27 cellular contexts compared by ENCODE assay signal in the genomic region with DNA sequence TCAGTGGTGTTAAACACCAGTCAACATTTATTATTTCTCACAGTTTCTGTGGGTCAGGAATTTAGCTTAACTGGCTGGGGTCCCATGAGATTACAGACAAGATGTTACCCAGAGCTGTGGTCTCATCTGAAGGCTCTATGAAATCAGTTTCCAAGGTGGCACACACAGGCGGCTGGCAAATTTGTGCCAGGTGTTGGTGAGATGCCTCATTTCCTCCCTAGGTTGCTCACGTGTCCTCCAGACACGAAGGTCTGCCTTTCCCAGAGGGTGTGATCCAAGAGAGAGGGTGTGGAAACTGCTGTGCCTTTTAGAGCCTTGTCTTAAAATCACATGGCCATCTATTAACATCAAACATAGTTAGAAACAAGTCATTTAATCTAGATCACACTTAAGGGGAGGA.
DNase-seq lines count a peak whose midpoint lies in the region; ATAC-seq and TF ChIP-seq lines count a peak whose summit lies in the region.
"Had no signal": no experiment of that assay in that cellular context is flagged by ENCODE, and none has a peak within 500 bp of the region (broad histone marks: within the 10 kb centered on the region; RNA-seq: fewer than 3 reads in every experiment).

No MANE protein-coding gene starts in this region.

- H3K27me3 ChIP-seq in Loucy (ENCODE audit: insufficient read depth, low read length, poor library complexity, severe bottlenecking) (no peaks in the 10 kb centered on the region), transverse colon (no peaks in the 10 kb centered on the region)
- H3K27me3 ChIP-seq: hepatocyte, ovary, thyroid gland had no signal

- H3F3A ChIP-seq in Loucy (ENCODE audit: low read depth), result no peaks in the 10 kb centered on the region

- peak overlapping the region; percentile 48 for H3K4me2 ChIP-seq in Loucy (ENCODE audit: low read depth, low read length, poor library complexity, severe bottlenecking)
- H3K4me2 ChIP-seq: KMS-11 had no signal

- peaks cover 29% of the 10 kb centered on the region for H3K4me1 Mint-ChIP-seq in nephron

- no peaks in the 10 kb centered on the region for H3K79me2 ChIP-seq in Loucy (ENCODE audit: insufficient read depth, low read length)
- H3K79me2 ChIP-seq: hepatocyte had no signal

- peak; percentile 34 for ATAC-seq in esophagus mucosa
- ATAC-seq: activated CD4-positive, CD25-positive, alpha-beta regulatory T cell treated with anti-CD3 and anti-CD28 coated beads, Interleukin-2, amount 50 U/mL, for 24 hours had no signal

- no peaks in the 10 kb centered on the region for H3K36me3 Mint-ChIP-seq in nephron (ENCODE audit: low read depth)
- H3K36me3 Mint-ChIP-seq: activated CD4-positive, alpha-beta memory T cell treated with anti-CD3 and anti-CD28 coated beads for 36 hours had no signal

- H3K9me3 Mint-ChIP-seq in nephron, result peaks cover 6% of the 10 kb centered on the region
- H3K9me3 Mint-ChIP-seq: activated CD4-positive, alpha-beta memory T cell treated with anti-CD3 and anti-CD28 coated beads for 36 hours; endodermal cell had no signal

- DNase-seq in transverse colon (no peak), RPMI8226 (no peak)
- no peak for DNase-seq in activated CD4-positive, alpha-beta T cell treated with anti-CD3 and anti-CD28 coated beads, Interleukin-2, amount 50 U/mL, for 48 hours
- DNase-seq in activated CD4-positive, CD25-positive, alpha-beta regulatory T cell (lab: John Stamatoyannopoulos, UW), result no peak
- DNase-seq: activated CD4-positive, alpha-beta memory T cell treated with anti-CD3 and anti-CD28 coated beads for 36 hours; activated naive CD4-positive, alpha-beta T cell; central memory CD4-positive, alpha-beta T cell; DMS53; endodermal cell; H7; NCI-H1417 treated with DMSO at 0.1 percent for 48 hours; NCI-H2107; NCI-H446 treated with DMSO at 0.1 percent for 48 hours; NCI-H774; nephron progenitor cell; ovary; small intestine; thyroid gland had no signal

- intact Hi-C loops in transverse colon (cut with DNase I; ENCODE audit: low total_unique reads), result loop anchor here (5.0 kb wide), 1 partner anchor 38 kb away; no protein-coding TSS in a partner anchor

- in situ Hi-C loops in transverse colon (cut with MboI; ENCODE audit: low pct_ligation_motif_present in 1 of 4, low pct_unique_long_range_greater_than_20kb in 1 of 4, low sequenced_read_pairs in 3 of 4), result loop anchor here in 1 of 4 donors (25.0 kb wide), 1 partner anchor 338 kb away; no protein-coding TSS in a partner anchor

- H3K27me3 Mint-ChIP-seq in nephron (ENCODE audit: low read depth), result peaks cover 5% of the 10 kb centered on the region

- H3K36me3 ChIP-seq in Loucy (ENCODE audit: insufficient read depth, low read length) (no peaks in the 10 kb centered on the region), transverse colon (no peaks in the 10 kb centered on the region)
- H3K36me3 ChIP-seq: ovary, thyroid gland had no signal

- peak overlapping the region in 2 of 3 experiments; percentile 98 to 100 for H3K27ac Mint-ChIP-seq in nephron
- H3K27ac Mint-ChIP-seq: activated CD4-positive, alpha-beta memory T cell treated with anti-CD3 and anti-CD28 coated beads for 36 hours; endodermal cell; stimulated activated naive CD8-positive, alpha-beta T cell treated with anti-CD3 and anti-CD28 coated beads, Interleukin-15, Interleukin-2, amounts not matched to agents 100 ng/mL and 50 ng/mL, for 24 hours had no signal

- WGBS in transverse colon (ENCODE audit: low coverage in 1 of 2), 2 donors, result 76% methylated on average over 3 of the region's 3 CpGs; no CpG with 5 or more reads in 1 of the 2 donors

- no peak overlapping the region for H3K4me3 Mint-ChIP-seq in nephron
- H3K4me3 Mint-ChIP-seq: activated CD4-positive, alpha-beta memory T cell treated with anti-CD3 and anti-CD28 coated beads for 36 hours; dendritic cell treated with granulocyte-macrophage colony-stimulating factor and Interleukin-4, amounts not matched to agents 40 ng/mL and 50 ng/mL, for 4 days; endodermal cell; nephron progenitor cell; stimulated activated naive CD8-positive, alpha-beta T cell treated with anti-CD3 and anti-CD28 coated beads, Interleukin-15, Interleukin-2, amounts not matched to agents 100 ng/mL and 50 ng/mL, for 24 hours had no signal

- no peak overlapping the region for H3K9ac ChIP-seq in Loucy (ENCODE audit: low read depth, low read length, poor library complexity, severe bottlenecking)
- H3K9ac ChIP-seq: KMS-11 had no signal

- no peaks in the 10 kb centered on the region for H3K9me3 ChIP-seq in Loucy (ENCODE audit: insufficient read depth, low read depth, low read length)
- no peaks in the 10 kb centered on the region for H3K9me3 ChIP-seq in transverse colon
- H3K9me3 ChIP-seq: ovary, thyroid gland had no signal

- peak overlapping the region; percentile 66 to 88 (median 78) for H3K27ac ChIP-seq in transverse colon
- H3K27ac ChIP-seq: KMS-11 had no signal

- no peak for TF ChIP-seq EP300 in transverse colon (IDR thresholded peaks at IDR 0.05; ENCODE audit: low read depth)

- H3K9me2 ChIP-seq in Loucy (replicated peaks; ENCODE audit: low read depth, low read length), result no peaks in the 10 kb centered on the region

- no peaks in the 10 kb centered on the region for H4K20me1 ChIP-seq in Loucy (ENCODE audit: insufficient read depth, low read length, poor library complexity, severe bottlenecking)

- no peak overlapping the region for H2AFZ ChIP-seq in Loucy (ENCODE audit: low read length)
- H2AFZ ChIP-seq: hepatocyte had no signal

- H3K4me1 ChIP-seq in Loucy (ENCODE audit: insufficient read depth, low read length, poor library complexity, severe bottlenecking) (peaks cover 17% of the 10 kb centered on the region), transverse colon (peaks cover 0 to 12% (median 0%) of the 10 kb centered on the region in 4 donors)

- H3K4me3 ChIP-seq in Loucy (ENCODE audit: low read length, poor library complexity, severe bottlenecking) (no peak overlapping the region), transverse colon (no peak overlapping the region)
- H3K4me3 ChIP-seq: hepatocyte, lung, ovary, thyroid gland had no signal

- TF ChIP-seq CTCF in Loucy (conservative IDR thresholded peaks at IDR 0.05; ENCODE audit: low read length) (no peak), nephron (IDR thresholded peaks at IDR 0.05; ENCODE audit: unreplicated experiment in 3 of 3) (no peak), transverse colon (IDR thresholded peaks at IDR 0.05) (no peak)

- TF ChIP-seq POLR2A in transverse colon (IDR thresholded peaks at IDR 0.05), result no peak
